ENCODE assay signal across 8 cellular contexts in the genomic region with DNA sequence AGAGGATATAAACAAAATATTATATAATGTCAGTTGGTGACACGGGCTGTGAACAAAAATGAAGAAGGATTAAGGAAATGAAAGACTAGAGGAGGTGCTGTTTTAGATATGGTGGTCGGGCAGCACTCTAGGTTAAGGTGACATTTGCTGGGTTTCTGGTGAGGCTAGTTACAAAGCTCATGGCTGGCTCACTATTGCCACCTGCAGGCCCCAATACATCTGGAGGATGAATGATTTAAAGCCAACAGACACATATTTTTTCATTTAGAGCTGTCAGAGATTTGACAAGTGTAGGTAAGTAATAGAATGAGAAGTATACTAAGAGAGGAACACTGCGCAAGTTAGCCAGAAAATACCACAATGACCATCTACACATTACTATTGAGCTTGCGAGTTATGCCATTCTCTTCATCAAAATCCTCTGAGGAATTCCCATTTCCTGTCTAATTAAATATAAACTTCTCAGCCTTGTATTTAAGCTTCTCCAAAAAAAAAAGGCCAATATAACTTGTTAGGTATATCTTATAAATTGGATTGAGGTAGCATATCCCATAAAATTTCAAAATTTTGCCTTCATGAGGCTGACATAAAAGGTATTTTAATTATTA. TPM values are rescaled to one million over a fixed set of nuclear protein-coding genes. Genes with fewer than 3 reads are reported as not detected.
DNase-seq lines count a peak whose midpoint lies in the region; ATAC-seq and TF ChIP-seq lines count a peak whose summit lies in the region.

No MANE protein-coding gene starts in this region.

- no peaks in the 10 kb centered on the region for H3K36me3 ChIP-seq in CD4-positive, CD25-positive, alpha-beta regulatory T cell (ENCODE audit: control insufficient read depth, insufficient read depth, low read length)
- no peaks in the 10 kb centered on the region for H3K36me3 ChIP-seq in fibroblast of lung (ENCODE audit: control insufficient read depth, insufficient read depth, low read length)

- no peaks in the 10 kb centered on the region for H3K4me1 ChIP-seq in CD4-positive, CD25-positive, alpha-beta regulatory T cell (ENCODE audit: control insufficient read depth, insufficient read depth, low read length, poor library complexity, severe bottlenecking)
- no peaks in the 10 kb centered on the region for H3K4me1 ChIP-seq in fibroblast of lung (ENCODE audit: control insufficient read depth, extremely low read depth, insufficient read depth, low read length)

- H3K9me3 Mint-ChIP-seq in CD4-positive, CD25-positive, alpha-beta regulatory T cell = no peaks in the 10 kb centered on the region

- no peak for ATAC-seq in CD4-positive, CD25-positive, alpha-beta regulatory T cell (ENCODE audit: low read depth in 2 of 2)
- peak; percentile 67 for ATAC-seq in GM18868 (IDR thresholded peaks at IDR 0.05; ENCODE audit: unreplicated experiment)
- peak; percentile 67 for ATAC-seq in HG03064 (IDR thresholded peaks at IDR 0.05; ENCODE audit: low read depth, unreplicated experiment)

- H3K27me3 Mint-ChIP-seq in CD4-positive, CD25-positive, alpha-beta regulatory T cell = peaks cover 16% of the 10 kb centered on the region

- H3K4me2 ChIP-seq in fibroblast of lung (ENCODE audit: extremely low read depth, insufficient read depth, low read length) = no peak overlapping the region

- no peaks in the 10 kb centered on the region for H3K79me2 ChIP-seq in fibroblast of lung (ENCODE audit: control insufficient read depth, insufficient read depth, low read length)

- no peaks in the 10 kb centered on the region for H4K20me1 ChIP-seq in fibroblast of lung (ENCODE audit: control insufficient read depth, extremely low read depth, insufficient read depth, low read length)

- H2AFZ ChIP-seq in fibroblast of lung (ENCODE audit: low read length) = no peak overlapping the region

- no peak overlapping the region for H3K9ac ChIP-seq in fibroblast of lung (ENCODE audit: insufficient read depth, low read length)

- TF ChIP-seq CTCF in fibroblast of lung (conservative IDR thresholded peaks at IDR 0.05 in 1 of 2, IDR thresholded peaks at IDR 0.05 in 1 of 2; ENCODE audit: low read depth in 1 of 2, low read length in 2 of 2) = peak; percentile 70 to 86

- no peak overlapping the region for H3K4me3 ChIP-seq in CD4-positive, CD25-positive, alpha-beta regulatory T cell (ENCODE audit: low read depth, low read length)
- H3K4me3 ChIP-seq in fibroblast of lung (replicated peaks in 1 of 4; ENCODE audit: control extremely low read depth in 1 of 4, insufficient read depth in 1 of 4, low read depth in 3 of 4, low read length in 4 of 4) = no peak overlapping the region

- no peak overlapping the region for H3K27ac Mint-ChIP-seq in CD4-positive, CD25-positive, alpha-beta regulatory T cell

- H3K27me3 ChIP-seq in CD4-positive, CD25-positive, alpha-beta regulatory T cell (ENCODE audit: control insufficient read depth, insufficient read depth, low read length) = no peaks in the 10 kb centered on the region
- H3K27me3 ChIP-seq in fibroblast of lung (ENCODE audit: control insufficient read depth, insufficient read depth, low read length) = no peaks in the 10 kb centered on the region

- H3K4me3 Mint-ChIP-seq in CD4-positive, CD25-positive, alpha-beta regulatory T cell = no peak overlapping the region

- peak; percentile 4 to 74 (median 36) for DNase-seq in CD4-positive, CD25-positive, alpha-beta regulatory T cell
- DNase-seq in NCI-H526 (lab: John Stamatoyannopoulos, UW) (peak; percentile 43 to 79), fibroblast of lung (ENCODE audit: low read depth in 2 of 2) (peak; percentile 41 to 57), nucleus accumbens (lab: John Stamatoyannopoulos, UW) (peak in 43 of 56 donors; percentile 1 to 82 (median 28)), NCI-H524 treated with DMSO at 0.1 percent for 48 hours (lab: John Stamatoyannopoulos, UW) (no peak)
- DNase-seq in activated CD8-positive, alpha-beta memory T cell treated with anti-CD3 and anti-CD28 coated beads, Interleukin-2, amount 50 U/mL, for 48 hours = peak; percentile 57

- no peaks in the 10 kb centered on the region for H3K9me3 ChIP-seq in CD4-positive, CD25-positive, alpha-beta regulatory T cell (ENCODE audit: control insufficient read depth in 2 of 2, low read length in 2 of 2)
- H3K9me3 ChIP-seq in fibroblast of lung (ENCODE audit: control insufficient read depth, insufficient read depth, low read depth, low read length) = no peaks in the 10 kb centered on the region

- H3K36me3 Mint-ChIP-seq in CD4-positive, CD25-positive, alpha-beta regulatory T cell = no peaks in the 10 kb centered on the region

- peaks cover 0 to 4% (median 1%) of the 10 kb centered on the region in 4 donors for H3K4me1 Mint-ChIP-seq in CD4-positive, CD25-positive, alpha-beta regulatory T cell

- no peak overlapping the region for H3K27ac ChIP-seq in CD4-positive, CD25-positive, alpha-beta regulatory T cell (ENCODE audit: insufficient read depth, low read length, poor library complexity, severe bottlenecking)
- no peak overlapping the region for H3K27ac ChIP-seq in fibroblast of lung (ENCODE audit: insufficient read depth, low read length)

RNA-seq across cellular contexts. Expression of a gene that starts 6.4 kb away (rescaled TPM):
- not detected for total RNA-seq in CD4-positive, CD25-positive, alpha-beta regulatory T cell
- not detected for polyA plus RNA-seq in CD4-positive, CD25-positive, alpha-beta regulatory T cell
- total RNA-seq in fibroblast of lung = not detected in 2 replicates
- polyA plus RNA-seq in fibroblast of lung = not detected in 2 replicates
- not detected in 2 replicates for polyA plus RNA-seq in fibroblast of lung (2012)
- not detected in 2 replicates for polyA minus RNA-seq in fibroblast of lung (ENCODE audit: low replicate concordance)

RNA-seq across cellular contexts. Expression of a gene that starts 28.3 kb away (rescaled TPM):
- total RNA-seq in CD4-positive, CD25-positive, alpha-beta regulatory T cell = not detected
- not detected for polyA plus RNA-seq in CD4-positive, CD25-positive, alpha-beta regulatory T cell
- not detected in 2 replicates for total RNA-seq in fibroblast of lung
- not detected in 2 replicates for polyA plus RNA-seq in fibroblast of lung
- polyA plus RNA-seq in fibroblast of lung (2012) = not detected in 2 replicates
- polyA minus RNA-seq in fibroblast of lung (ENCODE audit: low replicate concordance) = not detected in 2 replicates

RNA-seq across cellular contexts. Expression of a gene that starts 56.0 kb away (rescaled TPM):
- not detected for total RNA-seq in CD4-positive, CD25-positive, alpha-beta regulatory T cell
- not detected for polyA plus RNA-seq in CD4-positive, CD25-positive, alpha-beta regulatory T cell
- not detected in 2 replicates for total RNA-seq in fibroblast of lung
- polyA plus RNA-seq in fibroblast of lung = not detected in 2 replicates
- not detected in 2 replicates for polyA plus RNA-seq in fibroblast of lung (2012)
- not detected in 2 replicates for polyA minus RNA-seq in fibroblast of lung (ENCODE audit: low replicate concordance)

Comparison
In these comparisons a context has a peak if more than half of its experiments do, and no peak if none do; other contexts are left out.
1. ATAC-seq: peak in GM18868 (single experiment) and HG03064 (single experiment); none in CD4-positive, CD25-positive, alpha-beta regulatory T cell (0 of 2).